19 cellular contexts compared by ENCODE assay signal in the genomic region with DNA sequence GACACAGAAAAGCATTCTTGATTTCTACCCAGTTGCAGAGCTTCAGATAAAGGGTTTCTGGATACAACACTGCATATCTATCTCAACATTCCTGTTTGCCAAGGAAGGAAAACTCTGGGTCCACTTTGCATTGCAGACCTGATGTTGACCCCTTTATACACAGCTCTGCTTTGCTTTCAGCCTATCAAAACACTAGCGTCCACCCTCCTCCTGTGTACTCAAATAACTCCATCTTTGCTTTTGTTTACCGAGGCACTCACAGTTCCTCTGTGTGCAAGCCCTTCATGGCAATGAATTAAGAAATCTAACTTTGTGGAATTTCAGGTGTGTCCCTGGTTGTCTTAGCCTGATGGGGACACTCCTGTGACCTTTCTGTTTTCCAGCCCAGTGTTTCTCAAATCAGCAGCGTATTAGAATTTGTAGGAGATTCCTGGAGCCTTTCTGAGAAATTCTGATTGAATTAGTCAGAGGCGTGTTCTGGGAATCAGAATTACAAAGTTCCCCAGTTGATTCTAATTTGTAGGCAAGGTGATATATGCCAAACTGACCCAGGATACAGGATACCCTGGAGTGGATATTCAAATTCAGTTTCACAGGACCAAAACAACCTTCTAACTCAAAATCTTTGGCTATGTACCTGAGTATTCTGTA.
A peak's percentile ranks its signal among the peaks of the same experiment; 100 is the strongest.
DNase-seq lines count a peak whose midpoint lies in the region; ATAC-seq and TF ChIP-seq lines count a peak whose summit lies in the region.
"Had no signal": no experiment of that assay in that cellular context is flagged by ENCODE, and none has a peak within 500 bp of the region (broad histone marks: within the 10 kb centered on the region; RNA-seq: fewer than 3 reads in every experiment).

No MANE protein-coding gene starts in this region.

- no peaks in the 10 kb centered on the region for H3K27me3 ChIP-seq in upper lobe of right lung

- H3K27me3 Mint-ChIP-seq in activated T-cell treated with anti-CD3 and anti-CD28 coated beads, Interleukin-2, amount 50 U/mL, for 24 hours: no peaks in the 10 kb centered on the region
- no peaks in the 10 kb centered on the region for H3K27me3 Mint-ChIP-seq in activated T-cell treated with anti-CD3 and anti-CD28 coated beads, Interleukin-2, amount 50 U/mL, for 4 hours (ENCODE audit: low read depth)
- no peaks in the 10 kb centered on the region for H3K27me3 Mint-ChIP-seq in naive B cell
- no peaks in the 10 kb centered on the region for H3K27me3 Mint-ChIP-seq in stimulated activated naive B cell treated with anti-CD40 and anti-IgM and Interleukin-4, amounts not matched to agents 10 μg/mL and 1 μg/mL and 100 μg/mL, for 72 hours
- H3K27me3 Mint-ChIP-seq: CD4-positive, CD25-positive, alpha-beta regulatory T cell had no signal

- intact Hi-C loops in upper lobe of right lung (cut with DNase I): no loop called here

- H3K4me1 Mint-ChIP-seq in activated T-cell treated with anti-CD3 and anti-CD28 coated beads, Interleukin-2, amount 50 U/mL, for 24 hours (ENCODE audit: low read depth): peaks cover 35% of the 10 kb centered on the region
- H3K4me1 Mint-ChIP-seq in activated T-cell treated with anti-CD3 and anti-CD28 coated beads, Interleukin-2, amount 50 U/mL, for 4 hours (ENCODE audit: low read depth): peaks cover 21% of the 10 kb centered on the region
- H3K4me1 Mint-ChIP-seq in naive B cell: peaks cover 15 to 19% (median 17%) of the 10 kb centered on the region in 3 donors
- H3K4me1 Mint-ChIP-seq in stimulated activated naive B cell treated with anti-CD40 and anti-IgM and Interleukin-4, amounts not matched to agents 10 μg/mL and 1 μg/mL and 100 μg/mL, for 72 hours: peaks cover 24 to 37% of the 10 kb centered on the region in 2 donors

- no peaks in the 10 kb centered on the region for H3K36me3 ChIP-seq in upper lobe of right lung
- H3K36me3 ChIP-seq: HAP-1 had no signal

- H3K4me3 Mint-ChIP-seq in activated T-cell treated with anti-CD3 and anti-CD28 coated beads, Interleukin-2, amount 50 U/mL, for 24 hours: no peak overlapping the region
- no peak overlapping the region for H3K4me3 Mint-ChIP-seq in activated T-cell treated with anti-CD3 and anti-CD28 coated beads, Interleukin-2, amount 50 U/mL, for 4 hours
- no peak overlapping the region for H3K4me3 Mint-ChIP-seq in naive B cell
- H3K4me3 Mint-ChIP-seq in stimulated activated naive B cell treated with anti-CD40 and anti-IgM and Interleukin-4, amounts not matched to agents 10 μg/mL and 1 μg/mL and 100 μg/mL, for 72 hours: no peak overlapping the region
- H3K4me3 Mint-ChIP-seq: CD4-positive, CD25-positive, alpha-beta regulatory T cell had no signal

- H3K27ac Mint-ChIP-seq in activated T-cell treated with anti-CD3 and anti-CD28 coated beads, Interleukin-2, amount 50 U/mL, for 24 hours: peak overlapping the region; percentile 16
- H3K27ac Mint-ChIP-seq in naive B cell: peak overlapping the region in 5 of 6 donors; percentile 5 to 32 (median 27)
- no peak overlapping the region for H3K27ac Mint-ChIP-seq in stimulated activated naive B cell treated with anti-CD40 and anti-IgM and Interleukin-4, amounts not matched to agents 10 μg/mL and 1 μg/mL and 100 μg/mL, for 72 hours

- no peaks in the 10 kb centered on the region for H3K36me3 Mint-ChIP-seq in activated T-cell treated with anti-CD3 and anti-CD28 coated beads, Interleukin-2, amount 50 U/mL, for 24 hours (ENCODE audit: low read depth)
- H3K36me3 Mint-ChIP-seq in activated T-cell treated with anti-CD3 and anti-CD28 coated beads, Interleukin-2, amount 50 U/mL, for 4 hours (ENCODE audit: insufficient read depth): no peaks in the 10 kb centered on the region
- H3K36me3 Mint-ChIP-seq in naive B cell: no peaks in the 10 kb centered on the region
- H3K36me3 Mint-ChIP-seq in stimulated activated naive B cell treated with anti-CD40 and anti-IgM and Interleukin-4, amounts not matched to agents 10 μg/mL and 1 μg/mL and 100 μg/mL, for 72 hours: no peaks in the 10 kb centered on the region
- H3K36me3 Mint-ChIP-seq: CD4-positive, CD25-positive, alpha-beta regulatory T cell had no signal

- no peaks in the 10 kb centered on the region for H3K4me1 ChIP-seq in upper lobe of right lung
- H3K4me1 ChIP-seq: HAP-1, parathyroid adenoma had no signal

- H3K9me3 Mint-ChIP-seq in activated T-cell treated with anti-CD3 and anti-CD28 coated beads, Interleukin-2, amount 50 U/mL, for 24 hours: no peaks in the 10 kb centered on the region
- no peaks in the 10 kb centered on the region for H3K9me3 Mint-ChIP-seq in activated T-cell treated with anti-CD3 and anti-CD28 coated beads, Interleukin-2, amount 50 U/mL, for 4 hours
- no peaks in the 10 kb centered on the region for H3K9me3 Mint-ChIP-seq in naive B cell
- no peaks in the 10 kb centered on the region for H3K9me3 Mint-ChIP-seq in stimulated activated naive B cell treated with anti-CD40 and anti-IgM and Interleukin-4, amounts not matched to agents 10 μg/mL and 1 μg/mL and 100 μg/mL, for 72 hours
- H3K9me3 Mint-ChIP-seq: CD4-positive, CD25-positive, alpha-beta regulatory T cell had no signal

- H3K4me3 ChIP-seq in upper lobe of right lung: no peak overlapping the region
- H3K4me3 ChIP-seq: HAP-1 had no signal

- no peaks in the 10 kb centered on the region for H3K9me3 ChIP-seq in upper lobe of right lung
- H3K9me3 ChIP-seq: HAP-1 had no signal

- DNase-seq in activated T-cell treated with anti-CD3 and anti-CD28 coated beads, Interleukin-2, amount 50 U/mL, for 24 hours: no peak
- no peak for DNase-seq in activated T-cell treated with anti-CD3 and anti-CD28 coated beads, Interleukin-2, amount 50 U/mL, for 4 hours
- peak in 1 of 61 donors; percentile 21 for DNase-seq in caudate nucleus (lab: John Stamatoyannopoulos, UW)
- DNase-seq in naive B cell: no peak
- no peak for DNase-seq in upper lobe of right lung
- no peak for DNase-seq in GDM1 (lab: John Stamatoyannopoulos, UW)
- DNase-seq in stimulated activated naive B cell treated with anti-CD40 and anti-IgM and Interleukin-4, amounts not matched to agents 10 μg/mL and 1 μg/mL and 100 μg/mL, for 72 hours: no peak
- DNase-seq: activated CD4-positive, alpha-beta T cell treated with anti-CD3 and anti-CD28 coated beads, Interleukin-2, amount 50 U/mL, for 48 hours; cerebellar nuclear complex; DMS79; islet precursor cell; NCI-H1105 treated with DMSO at 0.1 percent for 48 hours; NCI-H2171; NCI-H748 treated with DMSO at 0.1 percent for 48 hours; trophoblast cell had no signal

- no peak for TF ChIP-seq CTCF in upper lobe of right lung (IDR thresholded peaks at IDR 0.05)

- ATAC-seq in activated T-cell treated with anti-CD3 and anti-CD28 coated beads, Interleukin-2, amount 50 U/mL, for 4 hours: no peak
- no peak for ATAC-seq in naive B cell (ENCODE audit: low read depth in 2 of 2)
- ATAC-seq in upper lobe of right lung: peak; percentile 92
- no peak for ATAC-seq in stimulated activated naive B cell treated with anti-CD40 and anti-IgM and Interleukin-4, amounts not matched to agents 10 μg/mL and 1 μg/mL and 100 μg/mL, for 72 hours (replicated peaks)
- ATAC-seq in HG03280 (IDR thresholded peaks at IDR 0.05; ENCODE audit: unreplicated experiment): no peak

- H3K27ac ChIP-seq in caudate nucleus (ENCODE audit: low read depth, low read length) (peak overlapping the region; percentile 71), upper lobe of right lung (peak overlapping the region; percentile 1)
- H3K27ac ChIP-seq: parathyroid adenoma had no signal
